25 cellular contexts compared by ENCODE assay signal in genomic region chr7:128304212-128304611, GRCh38. TPM values are rescaled to one million over a fixed set of nuclear protein-coding genes. Genes with fewer than 3 reads are reported as not detected.
A peak's percentile ranks its signal among the peaks of the same experiment; 100 is the strongest.
DNase-seq lines count a peak whose midpoint lies in the region; ATAC-seq and TF ChIP-seq lines count a peak whose summit lies in the region.
"Had no signal": no experiment of that assay in that cellular context is flagged by ENCODE, and none has a peak within 500 bp of the region (broad histone marks: within the 10 kb centered on the region; RNA-seq: fewer than 3 reads in every experiment).

No MANE protein-coding gene starts in this region.

- no peak overlapping the region for H3K27ac ChIP-seq in effector memory CD4-positive, alpha-beta T cell (ENCODE audit: insufficient read depth, low read length, poor library complexity, severe bottlenecking)
- no peak overlapping the region for H3K27ac ChIP-seq in right lobe of liver
- H3K27ac ChIP-seq: tibial artery had no signal

- TF ChIP-seq CTCF in right lobe of liver (IDR thresholded peaks at IDR 0.05): no peak

- ATAC-seq in right lobe of liver (no peak), GM19351 (IDR thresholded peaks at IDR 0.05; ENCODE audit: unreplicated experiment) (no peak)
- ATAC-seq: right cardiac atrium had no signal

- H3K9me3 ChIP-seq in effector memory CD4-positive, alpha-beta T cell (ENCODE audit: control insufficient read depth, low read length): no peaks in the 10 kb centered on the region
- no peaks in the 10 kb centered on the region for H3K9me3 ChIP-seq in right lobe of liver
- H3K9me3 ChIP-seq: tibial artery had no signal

- H3K4me1 ChIP-seq in effector memory CD4-positive, alpha-beta T cell (ENCODE audit: control insufficient read depth, insufficient read depth, low read length, poor library complexity, severe bottlenecking): no peaks in the 10 kb centered on the region
- H3K4me1 ChIP-seq in right lobe of liver: no peaks in the 10 kb centered on the region
- H3K4me1 ChIP-seq: tibial artery had no signal

- WGBS in right lobe of liver (ENCODE audit: insufficient coverage, low coverage, low lambda C conversion rate, missing lambda C conversion rate): no CpG with 5 or more reads among the region's 1 CpG

- no peaks in the 10 kb centered on the region for H3K27me3 ChIP-seq in effector memory CD4-positive, alpha-beta T cell (replicated peaks; ENCODE audit: control insufficient read depth, insufficient read depth, low read length, poor library complexity, severe bottlenecking)
- no peaks in the 10 kb centered on the region for H3K27me3 ChIP-seq in right lobe of liver
- H3K27me3 ChIP-seq: tibial artery had no signal

- intact Hi-C loops in right lobe of liver (cut with DNase I): no loop called here

- no peak overlapping the region for H3K4me3 ChIP-seq in effector memory CD4-positive, alpha-beta T cell (ENCODE audit: insufficient read depth, low read depth, low read length, poor library complexity, severe bottlenecking)
- H3K4me3 ChIP-seq in right lobe of liver: no peak overlapping the region
- H3K4me3 ChIP-seq: tibial artery had no signal

- no peak for TF ChIP-seq POLR2A in right lobe of liver (IDR thresholded peaks at IDR 0.05)

- H3K36me3 ChIP-seq in effector memory CD4-positive, alpha-beta T cell (ENCODE audit: control insufficient read depth, insufficient read depth, low read length): peaks cover 29% of the 10 kb centered on the region
- peaks cover 0 to 33% (median 2%) of the 10 kb centered on the region in 4 donors for H3K36me3 ChIP-seq in right lobe of liver

- peak; percentile 93 for DNase-seq in COLO829 (ENCODE audit: low spot score)
- peak; percentile 32 for DNase-seq in NCI-H187 treated with DMSO at 0.1 percent for 48 hours (lab: John Stamatoyannopoulos, UW)
- peak; percentile 42 for DNase-seq in cerebellar cortex (ENCODE audit: low spot score)
- DNase-seq in myocyte (ENCODE audit: low read depth): peak; percentile 98
- DNase-seq in NCI-H774 (lab: John Stamatoyannopoulos, UW): no peak
- no peak for DNase-seq in effector memory CD4-positive, alpha-beta T cell
- DNase-seq in right lobe of liver: no peak
- DNase-seq: activated CD4-positive, alpha-beta T cell treated with anti-CD3 and anti-CD28 coated beads for 48 hours; activated gamma-delta T cell; CD4-positive, alpha-beta memory T cell; H9; kidney; NCI-H1048; NCI-H2081; NCI-H526 treated with DMSO at 0.1 percent for 48 hours; occipital lobe; right cardiac atrium; SHP77; T-helper 1 cell; tibial artery had no signal

RNA-seq across cellular contexts. Expression of gene RBM28, which starts 39.5 kb away (rescaled TPM):
- total RNA-seq in myocyte: 24.5 and 25.4 TPM in 2 replicates
- 37.6 TPM for polyA plus RNA-seq in myocyte (2012)
- 10 to 100 TPM in 5 of 6 experiments, 1 to 10 TPM in 1; 9.0 to 17.4 (median 11.1) TPM for total RNA-seq in right lobe of liver

RNA-seq across cellular contexts. Expression of gene PRRT4, which starts 57.3 kb away (rescaled TPM):
- total RNA-seq in myocyte (4.2 and 7.3 TPM in 2 replicates), right lobe of liver (under 1 TPM in 4 of 6 experiments, not detected in 2; 0.11 to 0.32 (median 0.18) TPM)
- polyA plus RNA-seq in myocyte (2012): 6.3 TPM
- total RNA-seq: Daoy, HT1080, kidney, lung microvascular endothelial cell had no signal
- polyA plus RNA-seq: AG04450 had no signal

Comparison
In these comparisons a context has a peak if more than half of its experiments do, and no peak if none do; other contexts are left out.
1. DNase-seq: peak in COLO829 (single experiment), NCI-H187 treated with DMSO at 0.1 percent for 48 hours (single experiment), cerebellar cortex (single experiment) and myocyte (single experiment); none in NCI-H774 (single experiment), effector memory CD4-positive, alpha-beta T cell (0 of 3) and right lobe of liver (0 of 3).